ENCODE assay signal across 10 cellular contexts in the genomic region with DNA sequence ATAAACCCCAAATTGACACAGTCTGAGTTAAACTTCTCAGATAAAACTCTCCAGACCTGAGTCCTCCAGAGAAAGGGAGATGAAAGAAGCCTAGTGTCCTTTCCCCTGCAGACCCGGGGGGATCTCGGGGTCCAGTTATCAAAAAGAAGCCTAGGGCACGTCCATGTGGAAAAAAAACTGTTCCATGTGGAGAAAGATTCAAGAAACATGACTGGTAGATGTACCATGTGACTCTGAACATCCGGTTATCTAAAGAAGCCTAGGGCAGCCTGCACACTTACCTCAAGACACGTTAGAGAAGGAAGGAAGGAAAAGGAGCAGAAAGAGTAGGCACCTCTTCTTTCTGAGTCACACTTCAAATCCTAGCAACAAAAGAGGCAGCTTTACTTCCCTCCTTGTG.
"Had no signal": no experiment of that assay in that cellular context is flagged by ENCODE, and none has a peak within 500 bp of the region (broad histone marks: within the 10 kb centered on the region; RNA-seq: fewer than 3 reads in every experiment).

No MANE protein-coding gene starts in this region.

- H2AFZ ChIP-seq: GM23248 had no signal

- H3K27ac Mint-ChIP-seq: H9, HFFc6 had no signal

- H3K9ac ChIP-seq: GM23248 had no signal

- DNase-seq: GM23248, GOT3, H7, H9, HCEC 1CT, HFFc6 had no signal

- H3K4me3 Mint-ChIP-seq: H9, HFFc6 had no signal

- ATAC-seq: HCT116 had no signal

- H3K9me3 ChIP-seq: HAP-1 had no signal

- H3K4me3 ChIP-seq: GM23248, HAP-1 had no signal

- FAIRE-seq: H1, H54 had no signal

- H3K27ac ChIP-seq: GM23248 had no signal

- H3K9me3 Mint-ChIP-seq: H9 had no signal

- H3K36me3 ChIP-seq: HAP-1 had no signal
